ENCODE assay signal across 8 cellular contexts in the genomic region with DNA sequence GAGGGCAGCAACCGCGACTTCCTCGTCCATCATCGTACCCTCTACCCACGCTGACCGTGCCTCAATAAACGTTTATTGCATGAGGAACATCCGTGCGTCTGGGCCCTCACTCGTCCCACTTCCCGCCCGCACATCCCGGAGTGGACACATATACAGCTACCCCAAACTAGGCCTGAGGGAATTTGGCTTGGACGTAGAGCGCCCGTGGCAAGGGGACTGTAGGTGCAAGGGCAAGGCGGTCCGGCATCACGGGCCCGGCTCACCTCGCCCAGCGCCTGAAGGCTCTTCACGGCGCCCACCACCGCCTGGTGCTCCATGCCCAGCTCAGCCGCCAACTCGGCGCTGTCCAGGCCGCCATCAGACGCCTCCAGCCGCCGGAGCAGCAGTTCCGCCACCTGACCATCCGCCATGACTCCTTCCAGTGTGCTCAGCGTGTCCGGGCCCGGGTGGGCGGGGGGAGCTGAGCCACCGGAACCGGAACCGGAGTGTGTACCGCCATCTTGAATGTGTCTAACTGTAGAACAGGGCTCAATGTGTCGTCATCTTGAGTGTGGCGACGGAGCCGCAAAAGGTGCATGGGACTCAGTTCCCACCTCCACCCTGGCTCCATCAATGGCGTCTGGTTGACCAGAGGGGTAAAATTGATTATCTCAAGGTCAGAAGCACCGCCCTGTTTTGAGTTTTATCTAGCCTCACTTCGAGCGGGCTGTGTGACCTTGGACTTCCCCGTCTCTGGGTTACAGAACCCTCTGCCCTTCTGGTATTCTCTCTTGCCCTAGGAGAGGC. TPM values are rescaled to one million over a fixed set of nuclear protein-coding genes. Genes with fewer than 3 reads are reported as not detected.
DNase-seq lines count a peak whose midpoint lies in the region; ATAC-seq and TF ChIP-seq lines count a peak whose summit lies in the region.

A gene (minus strand): TSS at position 425 of the 786 bp plus-strand sequence. CDS start 15 bp downstream, at position 410.

- POLR2A ChIA-PET in A673 (lab: Charles Lee; ENCODE audit: low non-redundant PET): interaction anchor here (0.6 kb wide), 2 partner anchors 40 to 142 kb away, joined by 3 to 5 read pairs; a partner anchor contains a TSS

- BruUV-seq in A673 (replicated peaks; lab: Mats Ljungman, UMichigan): TSS peak; percentile 63

- intact Hi-C loops in A673 (cut with micrococcal nuclease; ENCODE audit: unreplicated experiment): no loop called here

- H3K27ac Mint-ChIP-seq in effector memory CD8-positive, alpha-beta T cell: peak within 1 kb of the TSS; percentile 92 to 93

- H3K4me3 ChIP-seq in A673 (ENCODE audit: low read depth, low read length, poor library complexity, severe bottlenecking): peak within 1 kb of the TSS; percentile 95

- peak within 1 kb of the TSS; percentile 91 to 96 for H3K4me3 Mint-ChIP-seq in effector memory CD8-positive, alpha-beta T cell

- no peaks in the 10 kb centered on the region for H3K9me3 Mint-ChIP-seq in effector memory CD8-positive, alpha-beta T cell

- H3K9me3 ChIP-seq in A673 (ENCODE audit: low read depth, low read length, poor library complexity, severe bottlenecking): no peaks in the 10 kb centered on the region

- peaks cover 29% of the 10 kb centered on the region for H3K36me3 Mint-ChIP-seq in effector memory CD8-positive, alpha-beta T cell (ENCODE audit: insufficient read depth)

- CTCF ChIA-PET in A673 (lab: Charles Lee): interaction anchor here (0.5 kb wide), 1 partner anchor 19 kb away, joined by 3 read pairs; no protein-coding TSS in a partner anchor

- H3K4me1 Mint-ChIP-seq in effector memory CD8-positive, alpha-beta T cell (ENCODE audit: low read depth in 2 of 2): peaks cover 27 to 30% of the 10 kb centered on the region in 2 donors

- no peak for TF ChIP-seq CTCF in A673 (conservative IDR thresholded peaks at IDR 0.05; ENCODE audit: low read depth, low read length)

- H3K27me3 ChIP-seq in A673 (replicated peaks; ENCODE audit: insufficient read depth, low read depth, low read length, poor library complexity): no peaks in the 10 kb centered on the region

- peaks cover 19% of the 10 kb centered on the region for H3K4me1 ChIP-seq in A673 (ENCODE audit: insufficient read depth, low read length, poor library complexity, severe bottlenecking)

- peak within 1 kb of the TSS; percentile 84 for H3K27ac ChIP-seq in A673 (ENCODE audit: low read depth, low read length, poor library complexity, severe bottlenecking)

- ATAC-seq in GM18867 (IDR thresholded peaks at IDR 0.05; ENCODE audit: unreplicated experiment): peak; percentile 35
- ATAC-seq in effector memory CD8-positive, alpha-beta T cell (replicated peaks): peak; percentile 60

- H3K27me3 Mint-ChIP-seq in effector memory CD8-positive, alpha-beta T cell: no peaks in the 10 kb centered on the region

- H3K36me3 ChIP-seq in A673 (ENCODE audit: insufficient read depth, low read length, poor library complexity, severe bottlenecking): peaks cover 29% of the 10 kb centered on the region

- peak; percentile 95 for DNase-seq in A673 (ENCODE audit: low spot score)
- DNase-seq in HPDE6-E6E7 (ENCODE audit: extremely low spot score): peak; percentile 90
- DNase-seq in NOMO-1 (lab: John Stamatoyannopoulos, UW; ENCODE audit: unreplicated experiment in 2 of 2): peak; percentile 81 to 88
- DNase-seq in activated CD8-positive, alpha-beta memory T cell treated with anti-CD3 and anti-CD28 coated beads for 4 hours (ENCODE audit: low read depth in 2 of 2): peak; percentile 82 to 85
- DNase-seq in effector memory CD8-positive, alpha-beta T cell: peak; percentile 78 to 83 (median 81)
- peak; percentile 96 for DNase-seq in medulla oblongata (ENCODE audit: extremely low spot score)
- peak; percentile 80 to 90 (median 87) for DNase-seq in stimulated activated CD4-positive, alpha-beta T cell treated with anti-CD3 and anti-CD28 coated beads, TNF-alpha, amount 100 ng/mL, for 48 hours (ENCODE audit: low read depth in 3 of 3)

RNA-seq across cellular contexts. Expression of the gene that starts here (rescaled TPM):
- 150 and 162 TPM in 2 replicates for total RNA-seq in A673 (2021)

Comparison
In these comparisons a context has a peak if more than half of its experiments do, and no peak if none do; other contexts are left out.
1. Peak in every context shown above with its lines: DNase-seq, ATAC-seq, H3K4me3 ChIP-seq and H3K27ac ChIP-seq.